ENCODE assay signal across 18 cellular contexts in the genomic region with DNA sequence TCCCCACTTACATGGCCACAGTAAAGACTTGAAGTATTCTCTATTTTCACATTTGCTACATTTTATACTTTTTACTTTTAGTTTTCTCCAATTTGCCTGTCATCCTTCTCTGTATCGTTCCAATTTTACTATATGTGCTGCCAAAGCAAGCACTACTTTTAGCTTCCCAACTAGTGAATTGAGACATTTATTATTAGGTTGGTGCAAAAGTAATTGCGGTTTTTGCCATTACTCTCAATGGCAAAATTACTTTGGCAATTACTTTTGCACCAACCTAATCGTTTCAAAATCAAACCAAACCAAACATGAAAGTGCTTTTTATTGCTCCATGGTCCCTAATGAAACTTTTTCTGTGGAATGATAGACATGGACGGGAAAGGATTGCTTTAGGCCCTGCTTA. TPM values are rescaled to one million over a fixed set of nuclear protein-coding genes. Genes with fewer than 3 reads are reported as not detected.
DNase-seq lines count a peak whose midpoint lies in the region; TF ChIP-seq lines count a peak whose summit lies in the region.
"Had no signal": no experiment of that assay in that cellular context is flagged by ENCODE, and none has a peak within 500 bp of the region (broad histone marks: within the 10 kb centered on the region; RNA-seq: fewer than 3 reads in every experiment).

No MANE protein-coding gene starts in this region.

- no peak overlapping the region for H3K4me3 Mint-ChIP-seq in activated CD4-positive, alpha-beta T cell treated with anti-CD3 and anti-CD28 coated beads, Interleukin-2, amount 10 ng/mL, durations not matched to agents 24 days and 14 days
- no peak overlapping the region for H3K4me3 Mint-ChIP-seq in dendritic cell treated with granulocyte-macrophage colony-stimulating factor and Interleukin-4, amounts not matched to agents 40 ng/mL and 50 ng/mL, for 4 days
- H3K4me3 Mint-ChIP-seq: CD14-positive monocyte; CD4-positive, alpha-beta T cell; CD8-positive, alpha-beta memory T cell had no signal

- H3K27ac Mint-ChIP-seq in activated CD4-positive, alpha-beta T cell treated with anti-CD3 and anti-CD28 coated beads, Interleukin-2, amount 10 ng/mL, durations not matched to agents 24 days and 14 days, result no peak overlapping the region
- peak overlapping the region; percentile 67 for H3K27ac Mint-ChIP-seq in dendritic cell treated with granulocyte-macrophage colony-stimulating factor and Interleukin-4, amounts not matched to agents 40 ng/mL and 50 ng/mL, for 4 days
- H3K27ac Mint-ChIP-seq: CD4-positive, alpha-beta T cell; CD8-positive, alpha-beta memory T cell had no signal

- peaks cover 57% of the 10 kb centered on the region for H3K27me3 Mint-ChIP-seq in activated CD4-positive, alpha-beta T cell treated with anti-CD3 and anti-CD28 coated beads, Interleukin-2, amount 10 ng/mL, durations not matched to agents 24 days and 14 days
- no peaks in the 10 kb centered on the region for H3K27me3 Mint-ChIP-seq in dendritic cell treated with granulocyte-macrophage colony-stimulating factor and Interleukin-4, amounts not matched to agents 40 ng/mL and 50 ng/mL, for 4 days

- DNase-seq in activated CD4-positive, alpha-beta T cell treated with anti-CD3 and anti-CD28 coated beads, Interleukin-2, amount 10 ng/mL, durations not matched to agents 24 days and 14 days, result peak; percentile 18
- DNase-seq in activated CD4-positive, alpha-beta T cell treated with anti-CD3 and anti-CD28 coated beads, Interleukin-2, amount 50 U/mL, for 1 hour, result no peak
- DNase-seq in HEK293T (ENCODE audit: extremely low spot score), result no peak
- DNase-seq in HUDEP-2 (lab: John Stamatoyannopoulos, UW; ENCODE audit: unreplicated experiment in 76 of 76), result no peak
- no peak for DNase-seq in activated naive CD4-positive, alpha-beta T cell (lab: John Stamatoyannopoulos, UW)
- DNase-seq: ACHN; AML-193; BE2C; CD4-positive, alpha-beta T cell; CD8-positive, alpha-beta memory T cell; DMS 273 treated with DMSO at 0.1 percent for 48 hours; DMS79; EL; GDM1; GM23248; H7 had no signal

- POLR2A ChIA-PET in HEK293T (lab: Yijun Ruan, JAX), result no interaction called here

- H3K9me3 Mint-ChIP-seq in activated CD4-positive, alpha-beta T cell treated with anti-CD3 and anti-CD28 coated beads, Interleukin-2, amount 10 ng/mL, durations not matched to agents 24 days and 14 days, result no peaks in the 10 kb centered on the region
- no peaks in the 10 kb centered on the region for H3K9me3 Mint-ChIP-seq in dendritic cell treated with granulocyte-macrophage colony-stimulating factor and Interleukin-4, amounts not matched to agents 40 ng/mL and 50 ng/mL, for 4 days
- H3K9me3 Mint-ChIP-seq: CD4-positive, alpha-beta T cell; CD8-positive, alpha-beta memory T cell had no signal

- CTCF ChIA-PET in HEK293T (lab: Yijun Ruan, JAX), result no interaction called here

- intact Hi-C loops in activated CD4-positive, alpha-beta T cell treated with anti-CD3 and anti-CD28 coated beads, Interleukin-2, amount 10 ng/mL, durations not matched to agents 24 days and 14 days (cut with micrococcal nuclease), result no loop called here
- intact Hi-C loops in dendritic cell treated with granulocyte-macrophage colony-stimulating factor and Interleukin-4, amounts not matched to agents 40 ng/mL and 50 ng/mL, for 4 days (cut with micrococcal nuclease), result no loop called here

- H3K36me3 Mint-ChIP-seq in activated CD4-positive, alpha-beta T cell treated with anti-CD3 and anti-CD28 coated beads, Interleukin-2, amount 10 ng/mL, durations not matched to agents 24 days and 14 days (ENCODE audit: low read depth), result no peaks in the 10 kb centered on the region
- no peaks in the 10 kb centered on the region for H3K36me3 Mint-ChIP-seq in dendritic cell treated with granulocyte-macrophage colony-stimulating factor and Interleukin-4, amounts not matched to agents 40 ng/mL and 50 ng/mL, for 4 days (ENCODE audit: low read depth)
- H3K36me3 Mint-ChIP-seq: CD14-positive monocyte; CD8-positive, alpha-beta memory T cell had no signal

- H3K4me1 Mint-ChIP-seq in activated CD4-positive, alpha-beta T cell treated with anti-CD3 and anti-CD28 coated beads, Interleukin-2, amount 10 ng/mL, durations not matched to agents 24 days and 14 days, result no peaks in the 10 kb centered on the region
- peaks cover 31% of the 10 kb centered on the region for H3K4me1 Mint-ChIP-seq in dendritic cell treated with granulocyte-macrophage colony-stimulating factor and Interleukin-4, amounts not matched to agents 40 ng/mL and 50 ng/mL, for 4 days (ENCODE audit: low read depth)
- H3K4me1 Mint-ChIP-seq: CD8-positive, alpha-beta memory T cell had no signal

TF ChIP-seq in HEK293T, 16 proteins besides CTCF, POLR2A, EP300 and RAD21:
- TF ChIP-seq PKNOX1 (IDR thresholded peaks at IDR 0.05), result no peak
- peak; percentile 76; the same call in 1 of the 2 replicates for TF ChIP-seq ELF4 (IDR thresholded peaks at IDR 0.05)
TF ChIP-seq in HEK293T: peak in this region for 1.

RNA-seq across cellular contexts. Expression of gene ATF3, which starts 56.6 kb away (rescaled TPM):
- total RNA-seq in activated CD4-positive, alpha-beta T cell treated with anti-CD3 and anti-CD28 coated beads, Interleukin-2, amount 10 ng/mL, durations not matched to agents 24 days and 14 days, result 21.2 and 29.5 TPM in 2 replicates
